ENCODE assay signal across 4 cellular contexts in genomic region chr1:161513939-161514338, GRCh38. TPM values are rescaled to one million over a fixed set of nuclear protein-coding genes. Genes with fewer than 3 reads are reported as not detected.
"Had no signal": no experiment of that assay in that cellular context is flagged by ENCODE, and none has a peak within 500 bp of the region (broad histone marks: within the 10 kb centered on the region; RNA-seq: fewer than 3 reads in every experiment).

No MANE protein-coding gene starts in this region.

RNA-seq across cellular contexts. Expression of gene FCGR2A, which starts 8.7 kb away (rescaled TPM):
- total RNA-seq: activated CD4-positive, alpha-beta T cell treated with anti-CD3 and anti-CD28 coated beads, Interleukin-2, amount 10 ng/mL, durations not matched to agents 7 days and 5 days had no signal

RNA-seq across cellular contexts. Expression of gene HSPA6, which starts 10.4 kb away (rescaled TPM):
- polyA plus RNA-seq: naive thymus-derived CD4-positive, alpha-beta T cell had no signal

RNA-seq across cellular contexts. Expression of gene FCGR3A, which starts 35.7 kb away (rescaled TPM):
- total RNA-seq: activated CD4-positive, alpha-beta T cell treated with anti-CD3 and anti-CD28 coated beads, Interleukin-2, amount 10 ng/mL, durations not matched to agents 7 days and 5 days; dermis blood vessel endothelial cell; lung microvascular endothelial cell had no signal
